Comparison of ENCODE assay signal across 8 cellular contexts in the genomic region with DNA sequence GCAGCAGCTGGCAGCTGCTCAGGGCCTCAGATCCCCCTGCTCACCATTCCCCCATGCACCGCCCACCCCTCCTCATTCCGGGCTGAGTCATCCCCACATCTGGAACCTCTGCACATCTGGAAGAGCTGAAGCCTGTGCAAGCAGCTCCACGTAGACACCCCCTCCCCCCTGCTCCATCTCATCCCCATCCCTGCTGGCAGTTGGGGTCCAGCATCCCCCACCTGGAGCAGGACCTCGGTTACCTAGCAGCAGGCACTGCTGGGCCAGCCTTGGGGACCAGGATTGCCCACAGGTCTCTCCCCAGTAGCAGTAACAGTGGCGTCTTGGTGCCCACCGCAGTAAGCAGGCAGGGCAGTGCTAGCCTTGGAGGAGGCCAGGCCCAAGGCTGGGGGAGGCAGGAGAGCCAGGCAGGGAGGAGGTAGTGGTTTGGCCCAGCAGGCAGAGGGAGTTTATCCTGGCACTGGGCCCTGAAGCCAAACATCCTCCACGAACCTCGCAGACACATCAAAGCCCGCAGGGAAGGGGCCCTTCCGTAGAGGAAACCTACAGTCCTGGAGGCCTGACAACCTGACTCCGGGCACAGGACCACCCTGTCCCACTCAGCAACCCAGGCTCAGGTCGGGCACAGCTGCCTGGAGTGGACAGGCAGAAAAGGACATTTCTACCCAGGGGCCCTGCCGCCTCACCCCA. TPM values are rescaled to one million over a fixed set of nuclear protein-coding genes. Genes with fewer than 3 reads are reported as not detected.
A peak's percentile ranks its signal among the peaks of the same experiment; 100 is the strongest.
DNase-seq lines count a peak whose midpoint lies in the region; ATAC-seq lines count a peak whose summit lies in the region.

No MANE protein-coding gene starts in this region.

- in situ Hi-C loops in HAP-1 (cut with MboI; ENCODE audit: low sequenced_read_pairs): no loop called here

- H3K4me3 ChIP-seq in HAP-1: no peak overlapping the region

- H3K27me3 ChIP-seq in HAP-1 (ENCODE audit: low read depth): peaks cover 3% of the 10 kb centered on the region; the same call in 1 of the 2 replicates

- H3K36me3 ChIP-seq in HAP-1 (replicated peaks): no peaks in the 10 kb centered on the region

- DNase-seq in EH (ENCODE audit: low read depth) (peak; percentile 92), NCI-H345 treated with DMSO at 0.1 percent for 48 hours (lab: John Stamatoyannopoulos, UW; ENCODE audit: unreplicated experiment) (peak; percentile 29), epidermal melanocyte (ENCODE audit: insufficient read length, low spot score) (peak; percentile 44), renal cortical epithelial cell (ENCODE audit: low read depth) (peak; percentile 43), OCI-M1 (lab: John Stamatoyannopoulos, UW) (no peak), HAP-1 (ENCODE audit: low spot score in 2 of 2) (no peak), retina (no peak)

- no peaks in the 10 kb centered on the region for H3K9me3 ChIP-seq in HAP-1

- no peak for ATAC-seq in GM18870 (IDR thresholded peaks at IDR 0.05; ENCODE audit: unreplicated experiment)

- H3K4me1 ChIP-seq in HAP-1: no peaks in the 10 kb centered on the region

RNA-seq across cellular contexts. Expression of a gene that starts 7.7 kb away (rescaled TPM):
- total RNA-seq in renal cortical epithelial cell: 0.87 and 2.3 TPM in 2 replicates

Comparison
In these comparisons a context has a peak if more than half of its experiments do, and no peak if none do; other contexts are left out.
1. DNase-seq: peak in EH (single experiment), NCI-H345 treated with DMSO at 0.1 percent for 48 hours (single experiment), epidermal melanocyte (single experiment) and renal cortical epithelial cell (single experiment); none in OCI-M1 (single experiment), HAP-1 (0 of 2) and retina (single experiment).